Comparison of ENCODE assay signal across 8 cellular contexts in genomic region chr4:82360298-82361177, GRCh38. TPM values are rescaled to one million over a fixed set of nuclear protein-coding genes. Genes with fewer than 3 reads are reported as not detected.
DNase-seq lines count a peak whose midpoint lies in the region; ATAC-seq and TF ChIP-seq lines count a peak whose summit lies in the region.

No MANE protein-coding gene starts in this region.

- peak; percentile 60 for ATAC-seq in Right ventricle myocardium inferior
- ATAC-seq in right lobe of liver = peak; percentile 69 to 85 (median 78)
- no peak for ATAC-seq in GM19452 (IDR thresholded peaks at IDR 0.05; ENCODE audit: unreplicated experiment)

- intact Hi-C loops in Right ventricle myocardium inferior (cut with DNase I) (no loop called here), cardiac septum (cut with DNase I) (no loop called here), right lobe of liver (cut with DNase I) (no loop called here)

- H3K27ac ChIP-seq in right lobe of liver = no peak overlapping the region

- peak; percentile 43 to 65 (median 62) for TF ChIP-seq CTCF in right lobe of liver (IDR thresholded peaks at IDR 0.05)

- TF ChIP-seq POLR2A in right lobe of liver (IDR thresholded peaks at IDR 0.05) = no peak

- no peaks in the 10 kb centered on the region for H3K9me3 ChIP-seq in right lobe of liver

- DNase-seq in Right ventricle myocardium inferior (ENCODE audit: missing footprints) (no peak), cardiac septum (ENCODE audit: low spot score) (no peak), NCI-H748 treated with DMSO at 0.1 percent for 48 hours (lab: John Stamatoyannopoulos, UW) (peak; percentile 14), right lobe of liver (no peak), NK-92 (lab: John Stamatoyannopoulos, UW; ENCODE audit: unreplicated experiment) (no peak), NCI-H187 treated with DMSO at 0.1 percent for 48 hours (lab: John Stamatoyannopoulos, UW) (no peak)
- DNase-seq in central memory CD4-positive, alpha-beta T cell = peak; percentile 14

- H3K4me3 ChIP-seq in right lobe of liver = no peak overlapping the region

- WGBS in right lobe of liver (ENCODE audit: insufficient coverage, low coverage, low lambda C conversion rate, missing lambda C conversion rate) = 91% methylated on average over 4 of the region's 4 CpGs

- peaks cover 0 to 26% (median 15%) of the 10 kb centered on the region in 4 donors for H3K36me3 ChIP-seq in right lobe of liver

- no peaks in the 10 kb centered on the region for H3K27me3 ChIP-seq in right lobe of liver

- peaks cover 0 to 27% (median 5%) of the 10 kb centered on the region in 4 donors for H3K4me1 ChIP-seq in right lobe of liver

RNA-seq across cellular contexts. Expression of gene HNRNPD, which starts 13.3 kb away (rescaled TPM):
- total RNA-seq in Right ventricle myocardium inferior (111 TPM), cardiac septum (110 TPM), right lobe of liver (10 to 100 TPM; 34.5 to 67.1 (median 42.6) TPM)

Comparison
In these comparisons a context has a peak if more than half of its experiments do, and no peak if none do; other contexts are left out.
1. DNase-seq: peak in NCI-H748 treated with DMSO at 0.1 percent for 48 hours (single experiment) and central memory CD4-positive, alpha-beta T cell (single experiment); none in Right ventricle myocardium inferior (single experiment), cardiac septum (single experiment), right lobe of liver (0 of 3), NK-92 (single experiment) and NCI-H187 treated with DMSO at 0.1 percent for 48 hours (single experiment).